Comparison of ENCODE assay signal across 9 cellular contexts in genomic region chr17:32551186-32551955, GRCh38.
DNase-seq lines count a peak whose midpoint lies in the region; ATAC-seq, FAIRE-seq and TF ChIP-seq lines count a peak whose summit lies in the region.
"Had no signal": no experiment of that assay in that cellular context is flagged by ENCODE, and none has a peak within 500 bp of the region (broad histone marks: within the 10 kb centered on the region; RNA-seq: fewer than 3 reads in every experiment).

No MANE protein-coding gene starts in this region.

- H3K4me3 ChIP-seq in Caco-2 (ENCODE audit: low read depth, low read length): no peak overlapping the region
- H3K4me3 ChIP-seq: dorsolateral prefrontal cortex had no signal

- peak; percentile 96 for FAIRE-seq in GM18507 (lab: Jason Lieb, UNC)

- no peak for TF ChIP-seq CTCF in natural killer cell (IDR thresholded peaks at IDR 0.05)
- TF ChIP-seq CTCF in Caco-2 (IDR thresholded peaks at IDR 0.05; ENCODE audit: insufficient read depth in 1 of 2, low read depth in 1 of 2, low read length in 1 of 2, severe bottlenecking in 1 of 2, unreplicated experiment in 1 of 2): no peak

- intact Hi-C loops in activated CD4-positive, alpha-beta memory T cell treated with anti-CD3 and anti-CD28 coated beads for 36 hours (cut with micrococcal nuclease): loop anchor here (1.0 to 2.0 kb wide), 2 partner anchors 13 to 28 kb away; no protein-coding TSS in a partner anchor
- intact Hi-C loops in natural killer cell (cut with micrococcal nuclease): loop anchor here (5.0 to 10.0 kb wide), 2 partner anchors 34 to 53 kb away; no protein-coding TSS in a partner anchor
- intact Hi-C loops in Caco-2 (cut with micrococcal nuclease; ENCODE audit: unreplicated experiment): no loop called here

- H3K4me1 Mint-ChIP-seq in activated CD4-positive, alpha-beta memory T cell treated with anti-CD3 and anti-CD28 coated beads for 36 hours (ENCODE audit: low read depth): peaks cover 39% of the 10 kb centered on the region
- H3K4me1 Mint-ChIP-seq in natural killer cell: peaks cover 47 to 50% of the 10 kb centered on the region in 2 donors
- H3K4me1 Mint-ChIP-seq in Caco-2 (ENCODE audit: low read depth, unreplicated experiment): no peaks in the 10 kb centered on the region

- peak; percentile 54 for DNase-seq in GM18507 (ENCODE audit: extremely low spot score, insufficient read length, low read depth)
- no peak for DNase-seq in activated CD4-positive, alpha-beta memory T cell treated with anti-CD3 and anti-CD28 coated beads for 36 hours
- no peak for DNase-seq in natural killer cell
- no peak for DNase-seq in HK-2 (ENCODE audit: unreplicated experiment)
- DNase-seq in Caco-2: no peak
- DNase-seq: dorsolateral prefrontal cortex had no signal

- POLR2A ChIA-PET in activated CD4-positive, alpha-beta memory T cell treated with anti-CD3 and anti-CD28 coated beads for 36 hours (lab: Charles Lee): interaction anchor here (0.7 to 1.1 kb wide), 3 partner anchors 13 to 62 kb away, joined by 3 to 8 read pairs (median 3); no protein-coding TSS in a partner anchor
- POLR2A ChIA-PET in Caco-2 (lab: Charles Lee): no interaction called here

- H3K4me1 ChIP-seq in Caco-2: no peaks in the 10 kb centered on the region

- H3K36me3 Mint-ChIP-seq in activated CD4-positive, alpha-beta memory T cell treated with anti-CD3 and anti-CD28 coated beads for 36 hours: no peaks in the 10 kb centered on the region
- H3K36me3 Mint-ChIP-seq in natural killer cell (no peaks in the 10 kb centered on the region), Caco-2 (ENCODE audit: insufficient read depth, unreplicated experiment) (peaks cover 37% of the 10 kb centered on the region)

- no peaks in the 10 kb centered on the region for H3K27me3 Mint-ChIP-seq in activated CD4-positive, alpha-beta memory T cell treated with anti-CD3 and anti-CD28 coated beads for 36 hours
- H3K27me3 Mint-ChIP-seq in natural killer cell (ENCODE audit: low read depth in 2 of 2) (no peaks in the 10 kb centered on the region), Caco-2 (ENCODE audit: insufficient read depth, unreplicated experiment) (no peaks in the 10 kb centered on the region)

- ATAC-seq in HG03108 (IDR thresholded peaks at IDR 0.05; ENCODE audit: unreplicated experiment) (peak; percentile 60), natural killer cell (peak; percentile 60 to 92 (median 88)), HG03135 (IDR thresholded peaks at IDR 0.05; ENCODE audit: unreplicated experiment) (no peak), HG03139 (IDR thresholded peaks at IDR 0.05; ENCODE audit: unreplicated experiment) (no peak)

- H3K27me3 ChIP-seq in Caco-2 (replicated peaks; ENCODE audit: control insufficient read depth, insufficient read depth, low read length): no peaks in the 10 kb centered on the region
- H3K27me3 ChIP-seq: dorsolateral prefrontal cortex had no signal

- BruUV-seq in Caco-2 (replicated peaks; lab: Mats Ljungman, UMichigan): no TSS peak

- CTCF ChIA-PET in activated CD4-positive, alpha-beta memory T cell treated with anti-CD3 and anti-CD28 coated beads for 36 hours (lab: Charles Lee): interaction anchor here (1.0 kb wide), 1 partner anchor 28 kb away, joined by 4 read pairs; no protein-coding TSS in a partner anchor
- CTCF ChIA-PET in Caco-2 (lab: Charles Lee): no interaction called here

- H3K4me3 Mint-ChIP-seq in activated CD4-positive, alpha-beta memory T cell treated with anti-CD3 and anti-CD28 coated beads for 36 hours: peak overlapping the region; percentile 20
- H3K4me3 Mint-ChIP-seq in natural killer cell: peak overlapping the region; percentile 29
- no peak overlapping the region for H3K4me3 Mint-ChIP-seq in Caco-2 (ENCODE audit: unreplicated experiment)

- H3K9me3 ChIP-seq in Caco-2: no peaks in the 10 kb centered on the region

- H3K36me3 ChIP-seq in Caco-2 (ENCODE audit: control insufficient read depth, insufficient read depth, low read length): no peaks in the 10 kb centered on the region

- peak overlapping the region; percentile 59 for H3K27ac Mint-ChIP-seq in activated CD4-positive, alpha-beta memory T cell treated with anti-CD3 and anti-CD28 coated beads for 36 hours
- H3K27ac Mint-ChIP-seq in natural killer cell: peak overlapping the region; percentile 86 to 87
- H3K27ac Mint-ChIP-seq in Caco-2 (ENCODE audit: unreplicated experiment): no peak overlapping the region

- H3K9me3 Mint-ChIP-seq in activated CD4-positive, alpha-beta memory T cell treated with anti-CD3 and anti-CD28 coated beads for 36 hours: no peaks in the 10 kb centered on the region
- H3K9me3 Mint-ChIP-seq in natural killer cell (no peaks in the 10 kb centered on the region), Caco-2 (ENCODE audit: unreplicated experiment) (no peaks in the 10 kb centered on the region)

Comparison
In these comparisons a context has a peak if more than half of its experiments do, and no peak if none do; other contexts are left out.
1. ATAC-seq: peak in HG03108 (single experiment) and natural killer cell (3 of 3); none in HG03135 (single experiment) and HG03139 (single experiment).